In genomic region chr6:72411872-72412708, GRCh38 we compare ENCODE assay signal across 8 cellular contexts.
A peak's percentile ranks its signal among the peaks of the same experiment; 100 is the strongest.
DNase-seq lines count a peak whose midpoint lies in the region; ATAC-seq and TF ChIP-seq lines count a peak whose summit lies in the region.

No MANE protein-coding gene starts in this region.

- H3K4me3 Mint-ChIP-seq in CD8-positive, alpha-beta T cell, result no peak overlapping the region
- H3K4me3 Mint-ChIP-seq in activated CD4-positive, alpha-beta T cell treated with anti-CD3 and anti-CD28 coated beads, Interleukin-2, amount 10 ng/mL, durations not matched to agents 24 days and 14 days, result no peak overlapping the region

- H3K9me3 ChIP-seq in CD8-positive, alpha-beta T cell (ENCODE audit: low read length), result no peaks in the 10 kb centered on the region

- peak; percentile 100 for TF ChIP-seq CTCF in CD8-positive, alpha-beta T cell (IDR thresholded peaks at IDR 0.05)
- TF ChIP-seq CTCF in lower leg skin (IDR thresholded peaks at IDR 0.05), result peak in 1 of 3 donors; percentile 98

- no peaks in the 10 kb centered on the region for H3K36me3 ChIP-seq in CD8-positive, alpha-beta T cell (ENCODE audit: insufficient read depth, low read length)

- no peak overlapping the region for H3K4me3 ChIP-seq in CD8-positive, alpha-beta T cell (ENCODE audit: low read depth, low read length)
- no peak overlapping the region for H3K4me3 ChIP-seq in lower leg skin (ENCODE audit: low read depth, poor library complexity, severe bottlenecking)

- peaks cover 8% of the 10 kb centered on the region for H3K27me3 Mint-ChIP-seq in CD8-positive, alpha-beta T cell (ENCODE audit: low read depth)
- peaks cover 4% of the 10 kb centered on the region for H3K27me3 Mint-ChIP-seq in activated CD4-positive, alpha-beta T cell treated with anti-CD3 and anti-CD28 coated beads, Interleukin-2, amount 10 ng/mL, durations not matched to agents 24 days and 14 days

- H3K4me1 Mint-ChIP-seq in CD8-positive, alpha-beta T cell (ENCODE audit: low read depth), result no peaks in the 10 kb centered on the region
- no peaks in the 10 kb centered on the region for H3K4me1 Mint-ChIP-seq in activated CD4-positive, alpha-beta T cell treated with anti-CD3 and anti-CD28 coated beads, Interleukin-2, amount 10 ng/mL, durations not matched to agents 24 days and 14 days

- POLR2A ChIA-PET in CD8-positive, alpha-beta T cell (lab: Charles Lee), result no interaction called here

- 5 to 7% methylated on average over 7 of the region's 7 CpGs for WGBS in lower leg skin, 2 donors

- ATAC-seq in CD8-positive, alpha-beta T cell, result peak; percentile 98
- ATAC-seq in GM19395 (IDR thresholded peaks at IDR 0.05; ENCODE audit: unreplicated experiment), result peak; percentile 91
- ATAC-seq in HG03469 (IDR thresholded peaks at IDR 0.05; ENCODE audit: unreplicated experiment), result peak; percentile 90

- H3K27ac Mint-ChIP-seq in CD8-positive, alpha-beta T cell, result no peak overlapping the region
- no peak overlapping the region for H3K27ac Mint-ChIP-seq in activated CD4-positive, alpha-beta T cell treated with anti-CD3 and anti-CD28 coated beads, Interleukin-2, amount 10 ng/mL, durations not matched to agents 24 days and 14 days

- H3K27me3 ChIP-seq in CD8-positive, alpha-beta T cell (ENCODE audit: insufficient read depth, low read length), result no peaks in the 10 kb centered on the region

- H3K36me3 Mint-ChIP-seq in CD8-positive, alpha-beta T cell, result no peaks in the 10 kb centered on the region
- H3K36me3 Mint-ChIP-seq in activated CD4-positive, alpha-beta T cell treated with anti-CD3 and anti-CD28 coated beads, Interleukin-2, amount 10 ng/mL, durations not matched to agents 24 days and 14 days (ENCODE audit: low read depth), result no peaks in the 10 kb centered on the region

- CTCF ChIA-PET in CD8-positive, alpha-beta T cell (lab: Charles Lee), result interaction anchor here (0.6 to 10.4 kb wide), 32 partner anchors 8 to 917 kb away, joined by 3 to 147 read pairs (median 4); partner anchors contain the start of gene KCNQ5

- H3K27ac ChIP-seq in CD8-positive, alpha-beta T cell (ENCODE audit: low read depth, low read length), result no peak overlapping the region

- no peak for TF ChIP-seq POLR2A in lower leg skin (IDR thresholded peaks at IDR 0.05)

- H3K9me3 Mint-ChIP-seq in CD8-positive, alpha-beta T cell, result no peaks in the 10 kb centered on the region
- H3K9me3 Mint-ChIP-seq in activated CD4-positive, alpha-beta T cell treated with anti-CD3 and anti-CD28 coated beads, Interleukin-2, amount 10 ng/mL, durations not matched to agents 24 days and 14 days, result no peaks in the 10 kb centered on the region

- peak; percentile 57 to 87 (median 70) for DNase-seq in CD8-positive, alpha-beta T cell
- DNase-seq in NCI-H526 (lab: John Stamatoyannopoulos, UW) (peak; percentile 44 to 71), dermis blood vessel endothelial cell (peak; percentile 87), lower leg skin (ENCODE audit: low spot score in 2 of 2) (peak; percentile 73 to 94)
- DNase-seq in activated CD4-positive, alpha-beta T cell treated with anti-CD3 and anti-CD28 coated beads, Interleukin-2, amount 10 ng/mL, durations not matched to agents 24 days and 14 days, result peak; percentile 94
- peak; percentile 55 for DNase-seq in stimulated activated CD8-positive, alpha-beta memory T cell treated with anti-CD3 and anti-CD28 coated beads, Interleukin-12 subunit alpha, Interleukin-12 subunit beta, amount 100 ng/mL, for 1 hour (ENCODE audit: low read depth)

- intact Hi-C loops in CD8-positive, alpha-beta T cell (cut with DNase I, micrococcal nuclease), result loop anchor here (1.0 to 5.0 kb wide), 7 partner anchors 204 to 1025 kb away; no protein-coding TSS in a partner anchor
- intact Hi-C loops in activated CD4-positive, alpha-beta T cell treated with anti-CD3 and anti-CD28 coated beads, Interleukin-2, amount 10 ng/mL, durations not matched to agents 24 days and 14 days (cut with micrococcal nuclease), result loop anchor here (1.0 to 10.0 kb wide), 5 partner anchors 173 to 915 kb away; no protein-coding TSS in a partner anchor
- intact Hi-C loops in lower leg skin (cut with DNase I; ENCODE audit: low total_unique reads), result loop anchor here (5.0 kb wide), 2 partner anchors 720 to 770 kb away; no protein-coding TSS in a partner anchor

- H3K4me1 ChIP-seq in CD8-positive, alpha-beta T cell (ENCODE audit: insufficient read depth, low read length), result no peaks in the 10 kb centered on the region
